Comparison of ENCODE assay signal across 8 cellular contexts in genomic region chr4:76301068-76301774, GRCh38. TPM values are rescaled to one million over a fixed set of nuclear protein-coding genes. Genes with fewer than 3 reads are reported as not detected.
A peak's percentile ranks its signal among the peaks of the same experiment; 100 is the strongest.
DNase-seq lines count a peak whose midpoint lies in the region; ATAC-seq, FAIRE-seq and TF ChIP-seq lines count a peak whose summit lies in the region.

No MANE protein-coding gene starts in this region.

- no peak overlapping the region for H3K4me3 Mint-ChIP-seq in activated naive CD8-positive, alpha-beta T cell treated with anti-CD3 and anti-CD28 coated beads for 36 hours
- no peak overlapping the region for H3K4me3 Mint-ChIP-seq in T-helper 17 cell

- no peak overlapping the region for H3K27ac Mint-ChIP-seq in activated naive CD8-positive, alpha-beta T cell treated with anti-CD3 and anti-CD28 coated beads for 36 hours
- H3K27ac Mint-ChIP-seq in T-helper 17 cell = no peak overlapping the region

- no peak for FAIRE-seq in A549 (lab: Jason Lieb, UNC)

- no peak for TF ChIP-seq RAD21 in A549 (conservative IDR thresholded peaks at IDR 0.05 in 1 of 2, IDR thresholded peaks at IDR 0.05 in 1 of 2)

- WGBS in A549 (ENCODE audit: missing lambda C conversion rate) = 95% methylated on average over 4 of the region's 4 CpGs

- DNase-seq in A549 (ENCODE audit: low read depth in 1 of 2, low spot score in 1 of 2) (peak; percentile 43 to 66), GM13977 (ENCODE audit: low spot score) (peak; percentile 86), NB4 (ENCODE audit: low read depth) (peak; percentile 91), left colon (peak in 1 of 2 donors; percentile 29), T-helper 9 cell (no peak), T-helper 17 cell (no peak)
- DNase-seq in activated naive CD8-positive, alpha-beta T cell treated with anti-CD3 and anti-CD28 coated beads for 36 hours = peak; percentile 40

- CTCF ChIA-PET in A549 (lab: Yijun Ruan, JAX) = interaction anchor here (1.0 kb wide), 1 partner anchor 21 kb away, joined by 3 read pairs; no protein-coding TSS in a partner anchor

- H3K4me2 ChIP-seq in A549 = peak overlapping the region; percentile 71

- H3K27ac ChIP-seq in A549 = peak overlapping the region; percentile 63 to 84

- TF ChIP-seq POLR2A in A549 (IDR thresholded peaks at IDR 0.05; ENCODE audit: low read length) (no peak), NB4 (IDR thresholded peaks at IDR 0.05; ENCODE audit: extremely low read depth, insufficient read length) (no peak)

- H3K4me3 ChIP-seq in A549 = no peak overlapping the region
- no peak overlapping the region for H3K4me3 ChIP-seq in NB4 (ENCODE audit: low read depth, low read length)

- H3K4me1 ChIP-seq in A549 = peaks cover 32% of the 10 kb centered on the region

- no peak for TF ChIP-seq EP300 in A549 (IDR thresholded peaks at IDR 0.05)

- TF ChIP-seq CTCF in A549 (IDR thresholded peaks at IDR 0.05) = no peak
- TF ChIP-seq CTCF in GM13977 (IDR thresholded peaks at IDR 0.05; ENCODE audit: extremely low read depth, insufficient read depth, missing control alignments) = no peak
- no peak for TF ChIP-seq CTCF in NB4 (IDR thresholded peaks at IDR 0.05; ENCODE audit: low read depth, low read length)

- ATAC-seq in A549 (peak; percentile 49 to 52; a peak in 3 of 6 replicates), HG02678 (IDR thresholded peaks at IDR 0.05; ENCODE audit: unreplicated experiment) (peak; percentile 98), left colon (peak; percentile 21), T-helper 17 cell (no peak)

- peaks cover 32% of the 10 kb centered on the region for H3K4me1 Mint-ChIP-seq in activated naive CD8-positive, alpha-beta T cell treated with anti-CD3 and anti-CD28 coated beads for 36 hours
- H3K4me1 Mint-ChIP-seq in T-helper 17 cell = peaks cover 21% of the 10 kb centered on the region

- peaks cover 11% of the 10 kb centered on the region for H3K9me3 Mint-ChIP-seq in activated naive CD8-positive, alpha-beta T cell treated with anti-CD3 and anti-CD28 coated beads for 36 hours

- intact Hi-C loops in left colon (cut with DNase I, micrococcal nuclease) = loop anchor here in 1 of 2 donors (10.0 kb wide), 1 partner anchor 106 kb away; no protein-coding TSS in a partner anchor

- in situ Hi-C loops in GM13977 (cut with MboI; ENCODE audit: low pct_unique_long_range_greater_than_20kb, low sequenced_read_pairs, unreplicated experiment) = no loop called here

- POLR2A ChIA-PET in A549 (lab: Yijun Ruan, JAX) = interaction anchor here (1.0 kb wide), 1 partner anchor 88 kb away, joined by 3 read pairs; the partner anchor contains the start of gene SCARB2

- H3K9me3 ChIP-seq in A549 (peaks cover 17% of the 10 kb centered on the region; the same call in 2 of the 3 replicates), T-helper 17 cell (ENCODE audit: control insufficient read depth, low read length, poor library complexity, severe bottlenecking) (peaks cover 5% of the 10 kb centered on the region)

- peaks cover 4% of the 10 kb centered on the region for H3K36me3 Mint-ChIP-seq in activated naive CD8-positive, alpha-beta T cell treated with anti-CD3 and anti-CD28 coated beads for 36 hours
- H3K36me3 Mint-ChIP-seq in T-helper 17 cell (ENCODE audit: low read depth) = peaks cover 5% of the 10 kb centered on the region

- H3K27me3 Mint-ChIP-seq in activated naive CD8-positive, alpha-beta T cell treated with anti-CD3 and anti-CD28 coated beads for 36 hours = peaks cover 24% of the 10 kb centered on the region
- peaks cover 5% of the 10 kb centered on the region for H3K27me3 Mint-ChIP-seq in T-helper 17 cell

TF ChIP-seq in A549, 52 proteins besides CTCF, POLR2A, EP300 and RAD21:
- no peak for TF ChIP-seq ATOH8 (CRISPR knock-in tag; IDR thresholded peaks at IDR 0.05; ENCODE audit: low read depth)
- TF ChIP-seq FOSB (CRISPR knock-in tag; IDR thresholded peaks at IDR 0.05) = no peak
- TF ChIP-seq FOXS1 (CRISPR knock-in tag; IDR thresholded peaks at IDR 0.05) = no peak
- no peak for TF ChIP-seq CBX2 (IDR thresholded peaks at IDR 0.05; ENCODE audit: borderline replicate concordance, low read depth)
- no peak for TF ChIP-seq FOSL2 (IDR thresholded peaks at IDR 0.05)
- TF ChIP-seq FOSL2 (CRISPR knock-in tag; IDR thresholded peaks at IDR 0.05) = peak; percentile 64
- no peak for TF ChIP-seq NPAS2 (CRISPR knock-in tag; IDR thresholded peaks at IDR 0.05; ENCODE audit: borderline replicate concordance)
- TF ChIP-seq EHMT2 (IDR thresholded peaks at IDR 0.05; ENCODE audit: low read depth) = no peak
- no peak for TF ChIP-seq E2F6 (IDR thresholded peaks at IDR 0.05; ENCODE audit: borderline replicate concordance, low read depth)
- TF ChIP-seq MAX (IDR thresholded peaks at IDR 0.05) = peak; percentile 22; the same call in 1 of the 2 replicates
- no peak for TF ChIP-seq KDM1A (IDR thresholded peaks at IDR 0.05; ENCODE audit: low read depth)

RNA-seq across cellular contexts. Expression of gene STBD1, which starts 5.3 kb away (rescaled TPM):
- polyA plus RNA-seq in A549 (2011; rRNA removed) (1.2 and 1.3 TPM in 2 replicates), A549 (2017; fragmentation: RNase III; extraction: RNeasy Plus Mini Kit Qiagen cat#74134 plus additional on column Dnase treatment) (5.0 to 6.4 TPM (median 5.9 TPM) in 3 replicates)
- polyA plus RNA-seq in A549 (2012; cell fraction: cytosol; rRNA removed) = 1.2 and 1.4 TPM in 2 replicates
- 0.50 and 0.92 TPM in 2 replicates for polyA plus RNA-seq in A549 (2012; cell fraction: nucleus; rRNA removed)
- 1.1 and 1.7 TPM in 2 replicates for polyA minus RNA-seq in A549 (2011; rRNA and poly(A)+ RNA removed)
- total RNA-seq in activated naive CD8-positive, alpha-beta T cell treated with anti-CD3 and anti-CD28 coated beads for 36 hours = under 1 TPM in 1 of 2 experiments, not detected in 1; 0.20 TPM
- total RNA-seq in left colon (10 to 100 TPM; 12.9 to 40.9 TPM), T-helper 17 cell (under 1 TPM; 0.15 to 0.16 TPM)

RNA-seq across cellular contexts. Expression of gene FAM47E, which starts 49.7 kb away (rescaled TPM):
- polyA plus RNA-seq in A549 (2011; rRNA removed) (0.65 and 0.85 TPM in 2 replicates), A549 (2017; fragmentation: RNase III; extraction: RNeasy Plus Mini Kit Qiagen cat#74134 plus additional on column Dnase treatment) (0.08 to 0.26 TPM (median 0.23 TPM) in 3 replicates)
- 0.10 and 0.20 TPM in 2 replicates for polyA plus RNA-seq in A549 (2012; cell fraction: cytosol; rRNA removed)
- polyA plus RNA-seq in A549 (2012; cell fraction: nucleus; rRNA removed) = 0.02 TPM in 1 of 2 replicates, not detected in the other
- 0.08 and 0.19 TPM in 2 replicates for polyA minus RNA-seq in A549 (2011; rRNA and poly(A)+ RNA removed)
- not detected for total RNA-seq in activated naive CD8-positive, alpha-beta T cell treated with anti-CD3 and anti-CD28 coated beads for 36 hours
- total RNA-seq in left colon (1 to 10 TPM; 6.1 to 6.5 TPM), T-helper 17 cell (under 1 TPM in 1 of 2 donors, not detected in 1; 0.72 TPM)

Comparison
In these comparisons a context has a peak if more than half of its experiments do, and no peak if none do; other contexts are left out.
1. DNase-seq: peak in A549 (2 of 2), GM13977 (single experiment), NB4 (single experiment) and activated naive CD8-positive, alpha-beta T cell treated with anti-CD3 and anti-CD28 coated beads for 36 hours (single experiment); none in T-helper 9 cell (single experiment) and T-helper 17 cell (0 of 3).
2. RNA of gene STBD1, which starts 5.3 kb away (total RNA-seq): 12.9 to 40.9 TPM in left colon; 0.20 TPM in activated naive CD8-positive, alpha-beta T cell treated with anti-CD3 and anti-CD28 coated beads for 36 hours and 0.15 to 0.16 TPM in T-helper 17 cell; every median in the first group is over 10 times any median in the second.
3. RNA of gene FAM47E, which starts 49.7 kb away (total RNA-seq): 6.1 to 6.5 TPM in left colon; 0.72 TPM in T-helper 17 cell and not detected in activated naive CD8-positive, alpha-beta T cell treated with anti-CD3 and anti-CD28 coated beads for 36 hours; every median in the first group is over 4 times any median in the second.